8 cellular contexts compared by ENCODE assay signal in the genomic region with DNA sequence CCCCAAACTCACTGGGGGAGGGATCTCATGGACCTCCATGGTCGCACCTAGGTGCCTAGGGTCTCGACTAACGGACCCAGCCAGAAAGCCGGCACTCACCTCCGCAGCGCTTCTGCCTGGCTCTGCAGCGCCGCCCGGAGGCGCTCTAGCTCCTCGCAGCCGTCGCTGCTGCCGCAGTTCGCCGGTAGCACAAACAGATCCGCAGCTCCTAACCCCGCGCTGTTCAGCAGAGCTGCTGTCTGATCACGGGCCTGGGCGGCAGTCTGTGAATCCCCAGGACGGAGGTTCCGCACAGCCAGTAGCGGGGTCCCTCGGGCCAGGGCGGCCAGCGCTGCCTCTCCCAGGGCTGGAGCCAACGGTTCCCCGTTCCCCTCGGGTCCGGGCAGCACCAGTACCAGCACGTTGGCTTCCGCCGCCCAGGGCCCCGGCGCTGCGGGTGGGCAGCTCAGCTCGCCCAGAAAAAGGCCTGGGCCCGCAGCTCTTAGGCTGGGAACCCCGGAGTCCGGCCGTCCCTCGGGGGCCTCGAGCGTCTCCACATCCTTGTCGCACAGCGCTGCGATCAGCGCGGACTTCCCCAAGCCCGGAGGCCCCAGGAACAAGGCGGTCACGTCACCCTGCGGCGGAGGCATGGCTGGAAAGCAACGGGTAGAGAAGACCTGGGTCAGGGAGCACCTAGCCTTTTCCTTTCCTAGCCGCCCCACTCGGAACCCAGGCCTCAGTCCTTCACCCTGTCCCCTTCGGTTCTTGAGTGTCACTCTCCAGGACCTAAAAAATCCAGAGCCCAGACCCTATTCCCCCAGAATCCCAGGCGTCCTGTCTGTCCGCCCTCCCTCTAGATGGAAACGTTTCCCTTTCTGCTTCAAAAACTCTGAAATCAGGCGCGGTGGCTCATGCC. TPM values are rescaled to one million over a fixed set of nuclear protein-coding genes. Genes with fewer than 3 reads are reported as not detected.
DNase-seq lines count a peak whose midpoint lies in the region; ATAC-seq and TF ChIP-seq lines count a peak whose summit lies in the region.

No MANE protein-coding gene starts in this region.

- H3K27me3 ChIP-seq in BJ (ENCODE audit: control insufficient read depth, insufficient read depth, low read length) (no peaks in the 10 kb centered on the region), GM23338 (ENCODE audit: insufficient read depth) (no peaks in the 10 kb centered on the region)

- H3K27ac ChIP-seq in GM23338 (ENCODE audit: low read depth): peak overlapping the region; percentile 53; the same call in 1 of the 2 replicates
- peak overlapping the region; percentile 100 for H3K27ac ChIP-seq in mesodermal cell (ENCODE audit: low read depth, low read length, severe bottlenecking)

- H3K4me3 Mint-ChIP-seq in GM23338: peak overlapping the region; percentile 98
- H3K4me3 Mint-ChIP-seq in activated CD4-positive, alpha-beta memory T cell treated with anti-CD3 and anti-CD28 coated beads for 36 hours: peak overlapping the region; percentile 94

- H2AFZ ChIP-seq in GM23338: peak overlapping the region; percentile 8

- peaks cover 14% of the 10 kb centered on the region for H3K27me3 Mint-ChIP-seq in GM23338 (ENCODE audit: insufficient read depth, low read depth, poor library complexity)
- no peaks in the 10 kb centered on the region for H3K27me3 Mint-ChIP-seq in activated CD4-positive, alpha-beta memory T cell treated with anti-CD3 and anti-CD28 coated beads for 36 hours

- H3K79me2 ChIP-seq in GM23338 (replicated peaks; ENCODE audit: insufficient read depth): peaks cover 23% of the 10 kb centered on the region

- H3K9me3 ChIP-seq in mesodermal cell (ENCODE audit: control insufficient read depth, low read length): no peaks in the 10 kb centered on the region

- H3F3A ChIP-seq in GM23338 (replicated peaks; ENCODE audit: low read depth): 0 out of 2 replicates have a peak, but pooled peaks cover 11% of the 10 kb centered on the region

- H3K36me3 Mint-ChIP-seq in GM23338 (ENCODE audit: low read depth): peaks cover 25% of the 10 kb centered on the region
- peaks cover 35% of the 10 kb centered on the region for H3K36me3 Mint-ChIP-seq in activated CD4-positive, alpha-beta memory T cell treated with anti-CD3 and anti-CD28 coated beads for 36 hours

- H3K4me1 Mint-ChIP-seq in GM23338: peaks cover 19% of the 10 kb centered on the region
- peaks cover 38% of the 10 kb centered on the region for H3K4me1 Mint-ChIP-seq in activated CD4-positive, alpha-beta memory T cell treated with anti-CD3 and anti-CD28 coated beads for 36 hours (ENCODE audit: low read depth)

- no peaks in the 10 kb centered on the region for H3K9me2 ChIP-seq in GM23338 (ENCODE audit: insufficient read depth)

- H3K9me3 Mint-ChIP-seq in GM23338: peaks cover 2% of the 10 kb centered on the region; the same call in 2 of the 3 replicates
- no peaks in the 10 kb centered on the region for H3K9me3 Mint-ChIP-seq in activated CD4-positive, alpha-beta memory T cell treated with anti-CD3 and anti-CD28 coated beads for 36 hours

- H3K4me3 ChIP-seq in BJ (ENCODE audit: low read depth, low read length): peak overlapping the region; percentile 64
- peak overlapping the region; percentile 73 for H3K4me3 ChIP-seq in GM23338
- peak overlapping the region; percentile 83 for H3K4me3 ChIP-seq in mesodermal cell (ENCODE audit: extremely low read depth, insufficient read depth, low read length, poor library complexity, severe bottlenecking)

- 3 to 6% methylated on average over 59 to 62 of the region's 64 CpGs for WGBS in mesodermal cell (ENCODE audit: insufficient coverage in 2 of 2), 2 experiments

- peaks cover 8% of the 10 kb centered on the region; the same call in 1 of the 2 replicates for H4K20me1 ChIP-seq in GM23338 (replicated peaks; ENCODE audit: insufficient read depth)

- POLR2A ChIA-PET in BJ (lab: Charles Lee): no interaction called here
- POLR2A ChIA-PET in activated CD4-positive, alpha-beta memory T cell treated with anti-CD3 and anti-CD28 coated beads for 36 hours (lab: Charles Lee): interaction anchor here (0.7 to 2.8 kb wide), 17 partner anchors 9 to 90 kb away, joined by 3 to 17 read pairs (median 5); a partner anchor contains a TSS

- TF ChIP-seq CTCF in BJ (IDR thresholded peaks at IDR 0.05; ENCODE audit: insufficient read depth, low read depth, low read length) (peak; percentile 92), GM23338 (conservative IDR thresholded peaks at IDR 0.05; ENCODE audit: low read depth in 2 of 2) (peak; percentile 80 to 93)

- intact Hi-C loops in activated CD4-positive, alpha-beta memory T cell treated with anti-CD3 and anti-CD28 coated beads for 36 hours (cut with micrococcal nuclease): loop anchor here (1.0 kb wide), 1 partner anchor 148 kb away; no protein-coding TSS in a partner anchor

- H3K4me2 ChIP-seq in GM23338: peak overlapping the region; percentile 97

- DNase-seq in BJ (ENCODE audit: low read depth): no peak
- peak; percentile 89 for DNase-seq in GM23338 (ENCODE audit: low spot score)
- DNase-seq in NCI-H748 treated with DMSO at 0.1 percent for 48 hours (lab: John Stamatoyannopoulos, UW): peak; percentile 67
- peak; percentile 82 for DNase-seq in activated CD4-positive, alpha-beta memory T cell treated with anti-CD3 and anti-CD28 coated beads for 36 hours
- DNase-seq in effector CD8-positive, alpha-beta T cell (lab: John Stamatoyannopoulos, UW): peak; percentile 49
- DNase-seq in stimulated activated CD8-positive, alpha-beta memory T cell treated with anti-CD3 and anti-CD28 coated beads, Interleukin-15, amount 100 ng/mL, for 48 hours (ENCODE audit: low read depth in 2 of 2): peak; percentile 56 to 65

- H3K4me1 ChIP-seq in GM23338 (ENCODE audit: insufficient read depth): peaks cover 10% of the 10 kb centered on the region
- no peaks in the 10 kb centered on the region for H3K4me1 ChIP-seq in mesodermal cell (ENCODE audit: control insufficient read depth, insufficient read depth, low read length, poor library complexity, severe bottlenecking)

- ATAC-seq in GM23338 (peak; percentile 76), GM19035 (IDR thresholded peaks at IDR 0.05; ENCODE audit: unreplicated experiment) (no peak)

- H3K36me3 ChIP-seq in BJ (ENCODE audit: control insufficient read depth, insufficient read depth, low read length): peaks cover 20% of the 10 kb centered on the region
- peaks cover 8% of the 10 kb centered on the region; the same call in 1 of the 2 replicates for H3K36me3 ChIP-seq in GM23338 (ENCODE audit: insufficient read depth)
- peaks cover 62% of the 10 kb centered on the region for H3K36me3 ChIP-seq in mesodermal cell (ENCODE audit: control insufficient read depth, insufficient read depth, low read length)

- peak overlapping the region; percentile 100 for H3K27ac Mint-ChIP-seq in GM23338
- H3K27ac Mint-ChIP-seq in activated CD4-positive, alpha-beta memory T cell treated with anti-CD3 and anti-CD28 coated beads for 36 hours: peak overlapping the region; percentile 98

- CTCF ChIA-PET in BJ (lab: Yijun Ruan, JAX): interaction anchor here (0.6 to 4.9 kb wide), 24 partner anchors 11 to 230 kb away, joined by 3 to 43 read pairs (median 4); a partner anchor contains a TSS
- CTCF ChIA-PET in activated CD4-positive, alpha-beta memory T cell treated with anti-CD3 and anti-CD28 coated beads for 36 hours (lab: Charles Lee): interaction anchor here (0.6 to 7.1 kb wide), 40 partner anchors 8 to 1953 kb away, joined by 3 to 145 read pairs (median 6); a partner anchor contains a TSS

TF ChIP-seq in GM23338, 12 proteins besides CTCF, POLR2A, EP300 and RAD21 (continues in another document):
- TF ChIP-seq POLR2AphosphoS5 (IDR thresholded peaks at IDR 0.05; ENCODE audit: low read depth): no peak
- no peak for TF ChIP-seq EZH2phosphoT487 (IDR thresholded peaks at IDR 0.05; ENCODE audit: unreplicated experiment)
- TF ChIP-seq JUNB (IDR thresholded peaks at IDR 0.05; ENCODE audit: unreplicated experiment): no peak
- no peak for TF ChIP-seq NANOG (IDR thresholded peaks at IDR 0.05; ENCODE audit: borderline replicate concordance)

RNA-seq across cellular contexts. Expression of a gene that starts 1.0 kb away (rescaled TPM):
- polyA plus RNA-seq in BJ (2011; rRNA removed) (5.4 and 7.0 TPM in 2 replicates), GM23338 (2016; fragmentation: Nextera tagmentation; extraction: Ambion mirVana) (8.4 and 8.7 TPM in 2 replicates)
- polyA minus RNA-seq in BJ (2011; rRNA and poly(A)+ RNA removed): 9.6 and 11.9 TPM in 2 replicates
- total RNA-seq in GM23338 (2014; rRNA removed; shearing (Covaris generic)): 49.6 and 72.7 TPM in 2 replicates
- total RNA-seq in activated CD4-positive, alpha-beta memory T cell treated with anti-CD3 and anti-CD28 coated beads for 36 hours: 10 to 100 TPM; 18.3 to 19.9 TPM
- 10.2 TPM for polyA plus RNA-seq in mesodermal cell (2013, experiment 1 of 2)
- 8.9 TPM for polyA plus RNA-seq in mesodermal cell (2013, experiment 2 of 2)

RNA-seq across cellular contexts. Expression of a gene that starts 1.4 kb away (rescaled TPM):
- polyA plus RNA-seq in BJ (2011; rRNA removed) (9.0 and 14.8 TPM in 2 replicates), GM23338 (2016; fragmentation: Nextera tagmentation; extraction: Ambion mirVana) (15.5 and 16.9 TPM in 2 replicates)
- 5.6 and 6.8 TPM in 2 replicates for polyA minus RNA-seq in BJ (2011; rRNA and poly(A)+ RNA removed)
- total RNA-seq in GM23338 (2014; rRNA removed; shearing (Covaris generic)): 5.9 and 14.1 TPM in 2 replicates
- total RNA-seq in activated CD4-positive, alpha-beta memory T cell treated with anti-CD3 and anti-CD28 coated beads for 36 hours: 10 to 100 TPM; 12.6 to 14.1 TPM
- polyA plus RNA-seq in mesodermal cell (2013, experiment 1 of 2): 8.4 TPM
- 8.9 TPM for polyA plus RNA-seq in mesodermal cell (2013, experiment 2 of 2)

RNA-seq across cellular contexts. Expression of a gene that starts 16.9 kb away (rescaled TPM):
- 0.04 and 0.06 TPM in 2 replicates for polyA plus RNA-seq in BJ (2011; rRNA removed)
- polyA minus RNA-seq in BJ (2011; rRNA and poly(A)+ RNA removed): 0.09 TPM in 1 of 2 replicates, not detected in the other
- not detected in 2 replicates for total RNA-seq in GM23338 (2014; rRNA removed; shearing (Covaris generic))
- polyA plus RNA-seq in GM23338 (2016; fragmentation: Nextera tagmentation; extraction: Ambion mirVana): 0.08 and 0.17 TPM in 2 replicates
- under 1 TPM; 0.39 to 0.59 TPM for total RNA-seq in activated CD4-positive, alpha-beta memory T cell treated with anti-CD3 and anti-CD28 coated beads for 36 hours
- polyA plus RNA-seq in mesodermal cell (2013, experiment 1 of 2): 0.11 TPM
- polyA plus RNA-seq in mesodermal cell (2013, experiment 2 of 2): 0.10 TPM

RNA-seq across cellular contexts. Expression of a gene that starts 19.4 kb away (rescaled TPM):
- polyA plus RNA-seq in BJ (2011; rRNA removed) (2.0 and 2.2 TPM in 2 replicates), GM23338 (2016; fragmentation: Nextera tagmentation; extraction: Ambion mirVana) (11.1 and 12.1 TPM in 2 replicates)
- 0.46 and 1.2 TPM in 2 replicates for polyA minus RNA-seq in BJ (2011; rRNA and poly(A)+ RNA removed)
- total RNA-seq in GM23338 (2014; rRNA removed; shearing (Covaris generic)): 4.3 and 7.8 TPM in 2 replicates
- 1 to 10 TPM; 2.2 to 3.7 TPM for total RNA-seq in activated CD4-positive, alpha-beta memory T cell treated with anti-CD3 and anti-CD28 coated beads for 36 hours
- 1.7 TPM for polyA plus RNA-seq in mesodermal cell (2013, experiment 1 of 2)
- polyA plus RNA-seq in mesodermal cell (2013, experiment 2 of 2): 0.91 TPM

RNA-seq across cellular contexts. Expression of a gene that starts 19.6 kb away (rescaled TPM):
- polyA plus RNA-seq in BJ (2011; rRNA removed): 22.8 and 30.8 TPM in 2 replicates
- 11.4 and 22.8 TPM in 2 replicates for polyA minus RNA-seq in BJ (2011; rRNA and poly(A)+ RNA removed)
- 45.8 and 49.5 TPM in 2 replicates for total RNA-seq in GM23338 (2014; rRNA removed; shearing (Covaris generic))
- 32.0 and 35.3 TPM in 2 replicates for polyA plus RNA-seq in GM23338 (2016; fragmentation: Nextera tagmentation; extraction: Ambion mirVana)
- total RNA-seq in activated CD4-positive, alpha-beta memory T cell treated with anti-CD3 and anti-CD28 coated beads for 36 hours: 10 to 100 TPM; 42.5 to 43.0 TPM
- 58.4 TPM for polyA plus RNA-seq in mesodermal cell (2013, experiment 1 of 2)
- polyA plus RNA-seq in mesodermal cell (2013, experiment 2 of 2): 57.7 TPM
